ENCODE assay signal across 8 cellular contexts in the genomic region with DNA sequence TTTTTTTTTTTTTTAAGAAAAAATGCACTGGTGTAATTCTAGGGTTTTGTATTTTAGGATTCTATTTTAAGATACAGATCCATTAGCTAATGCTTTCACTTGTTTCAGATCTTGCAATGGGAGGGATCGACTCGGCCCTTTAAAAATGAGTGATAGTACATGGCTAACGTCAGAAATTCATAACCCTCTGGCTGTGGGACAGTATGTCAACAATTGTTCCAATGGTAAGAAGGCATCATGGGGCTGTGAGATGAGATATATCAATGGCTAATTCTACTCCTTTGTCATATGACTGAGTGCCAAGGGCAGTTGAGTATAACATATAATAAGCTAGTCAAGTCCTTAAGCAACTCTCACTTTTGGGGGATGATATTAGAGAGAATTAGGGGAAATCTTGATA.
"Had no signal": no experiment of that assay in that cellular context is flagged by ENCODE, and none has a peak within 500 bp of the region (broad histone marks: within the 10 kb centered on the region; RNA-seq: fewer than 3 reads in every experiment).

No MANE protein-coding gene starts in this region.

- H3K27ac Mint-ChIP-seq: GM23338, H9, HFFc6 had no signal

- H3K9me3 Mint-ChIP-seq: GM23338, H9, HFFc6 had no signal

- DNase-seq: GM23248, GOT3, H7, H9, HCEC 1CT, HFFc6 had no signal

- H3K4me3 Mint-ChIP-seq: GM23338, H9, HFFc6 had no signal

- ATAC-seq: GM23338, HCT116 had no signal
